ENCODE assay signal across 8 cellular contexts in genomic region chr20:30378317-30378716, GRCh38.
DNase-seq lines count a peak whose midpoint lies in the region; ATAC-seq and TF ChIP-seq lines count a peak whose summit lies in the region.
"Not testable (repeated sequence)": the region's sequence is repeated elsewhere in the genome, so short reads cannot be mapped to it uniquely, and the experiment has no call there.

No MANE protein-coding gene starts in this region.

- 50 to 93% methylated on average over 1 to 2 of the region's 4 CpGs for WGBS in endodermal cell (ENCODE audit: insufficient coverage in 1 of 2, insufficient read length in 1 of 2), 2 experiments

- not testable (repeated sequence) for ATAC-seq in CD4-positive, CD25-positive, alpha-beta regulatory T cell (ENCODE audit: low read depth in 2 of 2); HCT116; RWPE2 (ENCODE audit: low read depth); naive B cell (ENCODE audit: low read depth in 2 of 2)

- CTCF ChIA-PET in HCT116 (lab: Charles Lee); activated CD4-positive, alpha-beta memory T cell treated with anti-CD3 and anti-CD28 coated beads for 36 hours (lab: Charles Lee): not testable (repeated sequence)

- POLR2A ChIA-PET in HCT116 (lab: Charles Lee); activated CD4-positive, alpha-beta memory T cell treated with anti-CD3 and anti-CD28 coated beads for 36 hours (lab: Charles Lee): not testable (repeated sequence)

- not testable (repeated sequence) for H3K27ac ChIP-seq in CD4-positive, CD25-positive, alpha-beta regulatory T cell (ENCODE audit: insufficient read depth, low read length, poor library complexity, severe bottlenecking); HCT116 (ENCODE audit: low read depth, low read length); RWPE2 (ENCODE audit: poor library complexity, severe bottlenecking); endodermal cell (ENCODE audit: low read depth, low read length); tibial artery

- not testable (repeated sequence) for BruUV-seq in HCT116 (replicated peaks; lab: Mats Ljungman, UMichigan)

- TF ChIP-seq RAD21 in HCT116 (IDR thresholded peaks at IDR 0.05; ENCODE audit: low read depth): not testable (repeated sequence)

- not testable (repeated sequence) for H3K9ac ChIP-seq in HCT116 (ENCODE audit: low read length); endodermal cell (ENCODE audit: extremely low read depth, low read length, poor library complexity, severe bottlenecking)

- H3K27me3 ChIP-seq in CD4-positive, CD25-positive, alpha-beta regulatory T cell (ENCODE audit: control insufficient read depth, insufficient read depth, low read length); HCT116 (ENCODE audit: insufficient read depth, low read length); RWPE2 (ENCODE audit: insufficient read depth, poor library complexity, severe bottlenecking); endodermal cell (ENCODE audit: control insufficient read depth, insufficient read depth, low read length, poor library complexity, severe bottlenecking); tibial artery: not testable (repeated sequence)

- H3K4me2 ChIP-seq in HCT116 (ENCODE audit: low read length): peak overlapping the region; percentile 65

- intact Hi-C loops in HCT116 (cut with micrococcal nuclease): loop anchor here (10.0 kb wide), 1 partner anchor 206 kb away; no protein-coding TSS in a partner anchor
- intact Hi-C loops in activated CD4-positive, alpha-beta memory T cell treated with anti-CD3 and anti-CD28 coated beads for 36 hours (cut with micrococcal nuclease): loop anchor here (5.0 kb wide), 2 partner anchors 96 to 1776 kb away; no protein-coding TSS in a partner anchor
- intact Hi-C loops in tibial artery (cut with DNase I; ENCODE audit: low total_unique reads): not testable (repeated sequence)

- peak overlapping the region in 3 of 4 donors; percentile 87 to 92 (median 89) for H3K4me3 Mint-ChIP-seq in CD4-positive, CD25-positive, alpha-beta regulatory T cell
- H3K4me3 Mint-ChIP-seq in activated CD4-positive, alpha-beta memory T cell treated with anti-CD3 and anti-CD28 coated beads for 36 hours: peak overlapping the region; percentile 89
- peak overlapping the region; percentile 93 for H3K4me3 Mint-ChIP-seq in activated naive CD8-positive, alpha-beta T cell
- H3K4me3 Mint-ChIP-seq in endodermal cell (peak overlapping the region; percentile 66), naive B cell (peak overlapping the region in 7 of 8 donors; percentile 76 to 99 (median 92))

- TF ChIP-seq POLR2A in HCT116 (IDR thresholded peaks at IDR 0.05; ENCODE audit: borderline replicate concordance, extremely low read depth, insufficient read depth, insufficient read length): not testable (repeated sequence)

- peak overlapping the region; percentile 89 for H3K4me3 ChIP-seq in CD4-positive, CD25-positive, alpha-beta regulatory T cell (ENCODE audit: low read depth, low read length)
- H3K4me3 ChIP-seq in HCT116 (replicated peaks in 1 of 2; ENCODE audit: low read depth in 1 of 2, low read length in 2 of 2): peak overlapping the region; percentile 66 to 91; a peak in 3 of 4 replicates
- H3K4me3 ChIP-seq in RWPE2 (ENCODE audit: severe bottlenecking): peak overlapping the region; percentile 70
- peak overlapping the region; percentile 93 for H3K4me3 ChIP-seq in endodermal cell (ENCODE audit: low read length)
- peak overlapping the region; percentile 73 to 90 for H3K4me3 ChIP-seq in tibial artery

- not testable (repeated sequence) for H3K9me3 ChIP-seq in CD4-positive, CD25-positive, alpha-beta regulatory T cell (ENCODE audit: control insufficient read depth in 2 of 2, low read length in 2 of 2); HCT116 (ENCODE audit: control insufficient read depth in 1 of 2, insufficient read depth in 1 of 2, low read depth in 1 of 2, low read length in 2 of 2); RWPE2 (ENCODE audit: severe bottlenecking); endodermal cell (ENCODE audit: control insufficient read depth, low read length); tibial artery

- peaks cover 17% of the 10 kb centered on the region for H3K36me3 Mint-ChIP-seq in CD4-positive, CD25-positive, alpha-beta regulatory T cell
- H3K36me3 Mint-ChIP-seq in activated CD4-positive, alpha-beta memory T cell treated with anti-CD3 and anti-CD28 coated beads for 36 hours; activated naive CD8-positive, alpha-beta T cell; endodermal cell (ENCODE audit: low read depth); naive B cell: not testable (repeated sequence)

- not testable (repeated sequence) for TF ChIP-seq CTCF in HCT116 (IDR thresholded peaks at IDR 0.05 in 2 of 3, conservative IDR thresholded peaks at IDR 0.05 in 1 of 3; ENCODE audit: borderline replicate concordance in 1 of 3, insufficient read depth in 1 of 3, low read depth in 2 of 3, low read length in 2 of 3); RWPE2 (IDR thresholded peaks at IDR 0.05; ENCODE audit: poor library complexity, severe bottlenecking); endodermal cell (conservative IDR thresholded peaks at IDR 0.05); tibial artery (IDR thresholded peaks at IDR 0.05)

- RAD21 ChIA-PET in HCT116 (lab: Charles Lee; ENCODE audit: low non-redundant PET in 1 of 2, low total read pairs in 2 of 2, uncharacterized antibody in 2 of 2, unreplicated experiment in 2 of 2): not testable (repeated sequence)

- not testable (repeated sequence) for H3K27me3 Mint-ChIP-seq in CD4-positive, CD25-positive, alpha-beta regulatory T cell; activated CD4-positive, alpha-beta memory T cell treated with anti-CD3 and anti-CD28 coated beads for 36 hours; activated naive CD8-positive, alpha-beta T cell; endodermal cell (ENCODE audit: insufficient read depth); naive B cell

- not testable (repeated sequence) for DNase-seq in CD4-positive, CD25-positive, alpha-beta regulatory T cell; HCT116 (ENCODE audit: low read depth, low spot score); RWPE2 (ENCODE audit: low spot score); activated CD4-positive, alpha-beta memory T cell treated with anti-CD3 and anti-CD28 coated beads for 36 hours; endodermal cell; naive B cell; tibial artery

- peak overlapping the region in 1 of 3 donors; percentile 75 for H3K27ac Mint-ChIP-seq in CD4-positive, CD25-positive, alpha-beta regulatory T cell
- peak overlapping the region; percentile 6 for H3K27ac Mint-ChIP-seq in activated CD4-positive, alpha-beta memory T cell treated with anti-CD3 and anti-CD28 coated beads for 36 hours
- H3K27ac Mint-ChIP-seq in activated naive CD8-positive, alpha-beta T cell; endodermal cell: not testable (repeated sequence)
- H3K27ac Mint-ChIP-seq in naive B cell: peak overlapping the region in 2 of 6 donors; percentile 21 to 83

- not testable (repeated sequence) for H3K36me3 ChIP-seq in CD4-positive, CD25-positive, alpha-beta regulatory T cell (ENCODE audit: control insufficient read depth, insufficient read depth, low read length); HCT116 (ENCODE audit: control insufficient read depth in 1 of 2, insufficient read depth in 2 of 2, low read length in 2 of 2); endodermal cell (ENCODE audit: control insufficient read depth, insufficient read depth, low read length); tibial artery
- H3K36me3 ChIP-seq in RWPE2 (ENCODE audit: low read depth): peaks cover 10% of the 10 kb centered on the region

- not testable (repeated sequence) for H3K9me3 Mint-ChIP-seq in CD4-positive, CD25-positive, alpha-beta regulatory T cell; activated CD4-positive, alpha-beta memory T cell treated with anti-CD3 and anti-CD28 coated beads for 36 hours; activated naive CD8-positive, alpha-beta T cell (ENCODE audit: low read depth)
- H3K9me3 Mint-ChIP-seq in endodermal cell (peaks cover 64% of the 10 kb centered on the region), naive B cell (peaks cover 0 to 14% (median 0%) of the 10 kb centered on the region in 7 donors)

- not testable (repeated sequence) for H3K9me2 ChIP-seq in HCT116 (ENCODE audit: insufficient read depth)

- not testable (repeated sequence) for H2AFZ ChIP-seq in HCT116 (ENCODE audit: low read depth, low read length, poor library complexity, severe bottlenecking)

- H4K20me1 ChIP-seq in HCT116 (ENCODE audit: insufficient read depth): not testable (repeated sequence)

- peaks cover 24 to 60% (median 31%) of the 10 kb centered on the region in 4 donors for H3K4me1 Mint-ChIP-seq in CD4-positive, CD25-positive, alpha-beta regulatory T cell
- peaks cover 37% of the 10 kb centered on the region for H3K4me1 Mint-ChIP-seq in activated CD4-positive, alpha-beta memory T cell treated with anti-CD3 and anti-CD28 coated beads for 36 hours (ENCODE audit: low read depth)
- H3K4me1 Mint-ChIP-seq in activated naive CD8-positive, alpha-beta T cell (ENCODE audit: low read depth): peaks cover 48% of the 10 kb centered on the region
- H3K4me1 Mint-ChIP-seq in endodermal cell: not testable (repeated sequence)
- peaks cover 23 to 37% (median 35%) of the 10 kb centered on the region in 3 donors for H3K4me1 Mint-ChIP-seq in naive B cell

- H3K4me1 ChIP-seq in CD4-positive, CD25-positive, alpha-beta regulatory T cell (ENCODE audit: control insufficient read depth, insufficient read depth, low read length, poor library complexity, severe bottlenecking); HCT116 (ENCODE audit: control insufficient read depth in 1 of 2, insufficient read depth in 2 of 2, low read length in 2 of 2); RWPE2 (ENCODE audit: insufficient read depth, poor library complexity, severe bottlenecking); endodermal cell (ENCODE audit: control insufficient read depth, insufficient read depth, low read length): not testable (repeated sequence)
- peaks cover 0 to 19% (median 0%) of the 10 kb centered on the region in 4 donors for H3K4me1 ChIP-seq in tibial artery

- not testable (repeated sequence) for H3K79me2 ChIP-seq in HCT116 (ENCODE audit: insufficient read depth, low read length)
